8 cellular contexts compared by ENCODE assay signal in the genomic region with DNA sequence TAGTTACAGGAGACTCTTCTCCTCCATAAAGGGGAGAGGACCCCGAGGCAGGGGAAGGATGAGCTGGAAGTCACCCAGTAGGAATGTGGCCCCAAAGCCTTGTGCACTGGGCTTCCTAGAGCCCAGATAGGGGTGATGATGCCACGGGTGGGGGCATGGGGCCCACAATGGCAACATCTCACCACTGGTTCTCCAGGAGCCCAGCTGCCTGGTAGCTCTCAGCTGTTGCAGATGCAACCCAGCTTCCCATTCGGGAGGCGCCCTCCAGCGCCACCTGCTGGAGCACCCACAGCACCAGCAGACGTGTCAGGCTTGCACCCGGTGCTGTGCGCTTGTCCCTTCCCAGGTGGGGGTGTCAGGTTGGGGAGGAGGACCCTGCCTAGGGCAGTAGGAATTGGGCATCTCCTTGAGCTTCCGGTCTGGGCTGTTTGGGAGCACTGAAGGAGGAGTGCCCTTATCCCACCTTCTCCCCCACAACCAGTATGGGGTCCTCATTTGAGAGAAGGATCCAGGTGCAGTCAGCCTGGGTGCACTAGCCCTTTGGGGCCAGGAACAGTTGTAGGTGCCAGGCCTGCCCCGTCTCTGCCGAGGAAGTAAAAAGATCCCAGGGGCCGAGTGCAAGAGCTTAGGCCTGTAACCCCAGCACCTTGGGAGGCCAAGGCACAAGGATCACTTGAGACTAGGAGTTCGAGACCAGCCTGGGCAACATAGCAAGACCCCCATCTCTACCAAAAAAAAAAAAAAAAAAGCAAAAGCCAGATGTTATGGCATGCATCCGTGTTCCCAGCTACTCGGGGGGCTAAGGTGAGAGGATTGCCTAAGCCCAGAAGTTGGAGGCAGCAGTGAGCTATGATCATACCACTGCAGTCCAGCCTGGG. TPM values are rescaled to one million over a fixed set of nuclear protein-coding genes. Genes with fewer than 3 reads are reported as not detected.
DNase-seq lines count a peak whose midpoint lies in the region; ATAC-seq and TF ChIP-seq lines count a peak whose summit lies in the region.

No MANE protein-coding gene starts in this region.

- no peaks in the 10 kb centered on the region for H3K36me3 ChIP-seq in endodermal cell (ENCODE audit: control insufficient read depth, insufficient read depth, low read length)

- H3K4me1 Mint-ChIP-seq in endodermal cell (peaks cover 7% of the 10 kb centered on the region), mesothelial cell of epicardium (peaks cover 20% of the 10 kb centered on the region)

- H3K4me3 ChIP-seq in AG09309 (ENCODE audit: control insufficient read depth, low read depth, low read length) (no peak overlapping the region), endodermal cell (ENCODE audit: low read length) (no peak overlapping the region)

- peak; percentile 95 for TF ChIP-seq CTCF in AG09309 (IDR thresholded peaks at IDR 0.05; ENCODE audit: control insufficient read depth, insufficient read depth, low read depth, low read length, missing control alignments)
- TF ChIP-seq CTCF in GM20000 (IDR thresholded peaks at IDR 0.05; ENCODE audit: extremely low read depth, missing control alignments): peak; percentile 95
- peak; percentile 97 for TF ChIP-seq CTCF in endodermal cell (conservative IDR thresholded peaks at IDR 0.05)
- peak; percentile 42 for TF ChIP-seq CTCF in mesothelial cell of epicardium (IDR thresholded peaks at IDR 0.05; ENCODE audit: unreplicated experiment)

- H3K27me3 Mint-ChIP-seq in endodermal cell (ENCODE audit: insufficient read depth) (no peaks in the 10 kb centered on the region), mesothelial cell of epicardium (ENCODE audit: low read depth) (no peaks in the 10 kb centered on the region)

- H3K27ac Mint-ChIP-seq in endodermal cell (peak overlapping the region; percentile 64), mesothelial cell of epicardium (peak overlapping the region; percentile 94)

- H3K9ac ChIP-seq in endodermal cell (ENCODE audit: extremely low read depth, low read length, poor library complexity, severe bottlenecking): no peak overlapping the region

- H3K4me3 Mint-ChIP-seq in endodermal cell: no peak overlapping the region
- no peak overlapping the region for H3K4me3 Mint-ChIP-seq in mesothelial cell of epicardium

- H3K27ac ChIP-seq in endodermal cell (ENCODE audit: low read depth, low read length): no peak overlapping the region

- H3K4me1 ChIP-seq in endodermal cell (ENCODE audit: control insufficient read depth, insufficient read depth, low read length): peaks cover 4% of the 10 kb centered on the region

- no peaks in the 10 kb centered on the region for H3K9me3 Mint-ChIP-seq in endodermal cell
- no peaks in the 10 kb centered on the region for H3K9me3 Mint-ChIP-seq in mesothelial cell of epicardium

- DNase-seq in AG09309 (ENCODE audit: low read depth) (no peak), GM20000 (ENCODE audit: low spot score) (peak; percentile 82), NCI-H748 treated with DMSO at 0.1 percent for 48 hours (lab: John Stamatoyannopoulos, UW) (peak; percentile 15), endodermal cell (peak; percentile 93), mesothelial cell of epicardium (ENCODE audit: low spot score in 2 of 2, unreplicated experiment in 2 of 2) (no peak)
- peak; percentile 55 to 66 for DNase-seq in activated CD8-positive, alpha-beta memory T cell treated with anti-CD3 and anti-CD28 coated beads for 4 hours (ENCODE audit: low read depth in 2 of 2)
- DNase-seq in stimulated activated CD8-positive, alpha-beta memory T cell treated with anti-CD3 and anti-CD28 coated beads, Interleukin-4, amount 100 ng/mL, for 24 hours (ENCODE audit: low read depth): peak; percentile 74

- no peaks in the 10 kb centered on the region for H3K27me3 ChIP-seq in endodermal cell (ENCODE audit: control insufficient read depth, insufficient read depth, low read length, poor library complexity, severe bottlenecking)

- no peak for ATAC-seq in HG03432 (IDR thresholded peaks at IDR 0.05; ENCODE audit: unreplicated experiment)

- 65 to 81% methylated on average over 10 to 15 of the region's 15 CpGs for WGBS in endodermal cell (ENCODE audit: insufficient coverage in 1 of 2, insufficient read length in 1 of 2), 2 experiments

- H3K9me3 ChIP-seq in endodermal cell (ENCODE audit: control insufficient read depth, low read length): no peaks in the 10 kb centered on the region

- H3K36me3 Mint-ChIP-seq in endodermal cell (ENCODE audit: low read depth): no peaks in the 10 kb centered on the region
- H3K36me3 Mint-ChIP-seq in mesothelial cell of epicardium: no peaks in the 10 kb centered on the region

RNA-seq across cellular contexts. Expression of a gene that starts 14.4 kb away (rescaled TPM):
- 10 to 100 TPM; 63.4 to 68.4 TPM for total RNA-seq in endodermal cell
- 40.9 TPM for polyA plus RNA-seq in endodermal cell (2013, experiment 1 of 2)
- polyA plus RNA-seq in endodermal cell (2013, experiment 2 of 2): 36.4 TPM
- 49.7 to 51.7 TPM (median 49.7 TPM) in 3 replicates for total RNA-seq in mesothelial cell of epicardium

RNA-seq across cellular contexts. Expression of a gene that starts 28.4 kb away (rescaled TPM):
- total RNA-seq in endodermal cell: 1 to 10 TPM; 3.0 to 8.0 TPM
- polyA plus RNA-seq in endodermal cell (2013, experiment 1 of 2): 6.1 TPM
- 4.1 TPM for polyA plus RNA-seq in endodermal cell (2013, experiment 2 of 2)
- 13.1 to 14.4 TPM (median 13.1 TPM) in 3 replicates for total RNA-seq in mesothelial cell of epicardium

RNA-seq across cellular contexts. Expression of a gene that starts 32.7 kb away (rescaled TPM):
- 10 to 100 TPM; 43.0 to 65.7 TPM for total RNA-seq in endodermal cell
- polyA plus RNA-seq in endodermal cell (2013, experiment 1 of 2): 92.4 TPM
- 77.4 TPM for polyA plus RNA-seq in endodermal cell (2013, experiment 2 of 2)
- total RNA-seq in mesothelial cell of epicardium: 42.3 to 43.8 TPM (median 43.2 TPM) in 3 replicates

RNA-seq across cellular contexts. Expression of a gene that starts 36.7 kb away (rescaled TPM):
- total RNA-seq in endodermal cell (10 to 100 TPM in 1 of 2 donors, 1 to 10 TPM in 1; 8.2 to 15.7 TPM), mesothelial cell of epicardium (24.6 to 25.5 TPM (median 24.7 TPM) in 3 replicates)
- 77.6 TPM for polyA plus RNA-seq in endodermal cell (2013, experiment 1 of 2)
- polyA plus RNA-seq in endodermal cell (2013, experiment 2 of 2): 65.0 TPM

RNA-seq across cellular contexts. Expression of a gene that starts 42.3 kb away (rescaled TPM):
- total RNA-seq in endodermal cell: 100 to 1,000 TPM; 320 to 325 TPM
- polyA plus RNA-seq in endodermal cell (2013, experiment 1 of 2): 377 TPM
- 347 TPM for polyA plus RNA-seq in endodermal cell (2013, experiment 2 of 2)
- 345 to 360 TPM (median 349 TPM) in 3 replicates for total RNA-seq in mesothelial cell of epicardium

Comparison
In these comparisons a context has a peak if more than half of its experiments do, and no peak if none do; other contexts are left out.
1. DNase-seq: peak in GM20000 (single experiment), NCI-H748 treated with DMSO at 0.1 percent for 48 hours (single experiment), activated CD8-positive, alpha-beta memory T cell treated with anti-CD3 and anti-CD28 coated beads for 4 hours (2 of 2), endodermal cell (single experiment) and stimulated activated CD8-positive, alpha-beta memory T cell treated with anti-CD3 and anti-CD28 coated beads, Interleukin-4, amount 100 ng/mL, for 24 hours (single experiment); none in AG09309 (single experiment) and mesothelial cell of epicardium (0 of 2).
2. CTCF ChIP-seq: peak in every context shown above with its lines; median percentile 97 in endodermal cell; 95 in AG09309; 95 in GM20000; 42 in mesothelial cell of epicardium.